7 cellular contexts compared by ENCODE assay signal in genomic region chr19:6600951-6601541, GRCh38. TPM values are rescaled to one million over a fixed set of nuclear protein-coding genes. Genes with fewer than 3 reads are reported as not detected.
"Had no signal": no experiment of that assay in that cellular context is flagged by ENCODE, and none has a peak within 500 bp of the region (broad histone marks: within the 10 kb centered on the region; RNA-seq: fewer than 3 reads in every experiment).

No MANE protein-coding gene starts in this region.

RNA-seq across cellular contexts. Expression of gene CD70, which starts 10.1 kb away (rescaled TPM):
- total RNA-seq: ascending aorta, bronchial epithelial cell, esophagus mucosa, left ventricle myocardium superior, osteoblast, pulmonary artery endothelial cell had no signal
- polyA plus RNA-seq: neural cell had no signal
